ENCODE assay signal across 1 cellular context in genomic region chr1:94049791-94050190, GRCh38.
TF ChIP-seq lines count a peak whose summit lies in the region.

No MANE protein-coding gene starts in this region.

TF ChIP-seq in SK-N-SH, 30 proteins besides CTCF, POLR2A, EP300 and RAD21 (continued from another document):
- TF ChIP-seq USF1 (IDR thresholded peaks at IDR 0.05; ENCODE audit: borderline replicate concordance, low read depth): no peak
- no peak for TF ChIP-seq ELF1 (IDR thresholded peaks at IDR 0.05)
- TF ChIP-seq TAF1 (IDR thresholded peaks at IDR 0.05; ENCODE audit: borderline replicate concordance, low read depth, low read length): no peak
- TF ChIP-seq TEAD4 (IDR thresholded peaks at IDR 0.05; ENCODE audit: borderline replicate concordance, insufficient read depth): no peak
- TF ChIP-seq TCF12 (IDR thresholded peaks at IDR 0.05): no peak
- TF ChIP-seq GABPA (IDR thresholded peaks at IDR 0.05; ENCODE audit: low read depth): no peak
- no peak for TF ChIP-seq RCOR1 (IDR thresholded peaks at IDR 0.05; ENCODE audit: low read length)
- no peak for TF ChIP-seq MEF2A (IDR thresholded peaks at IDR 0.05; ENCODE audit: borderline replicate concordance, low read depth)
- TF ChIP-seq FOSL2 (IDR thresholded peaks at IDR 0.05; ENCODE audit: borderline replicate concordance, low read depth): no peak
- no peak for TF ChIP-seq RFX5 (IDR thresholded peaks at IDR 0.05; ENCODE audit: low read length)
- TF ChIP-seq POLR2AphosphoS5 (IDR thresholded peaks at IDR 0.05; ENCODE audit: low read depth, low read length): no peak
